Comparison of ENCODE assay signal across 8 cellular contexts in the genomic region with DNA sequence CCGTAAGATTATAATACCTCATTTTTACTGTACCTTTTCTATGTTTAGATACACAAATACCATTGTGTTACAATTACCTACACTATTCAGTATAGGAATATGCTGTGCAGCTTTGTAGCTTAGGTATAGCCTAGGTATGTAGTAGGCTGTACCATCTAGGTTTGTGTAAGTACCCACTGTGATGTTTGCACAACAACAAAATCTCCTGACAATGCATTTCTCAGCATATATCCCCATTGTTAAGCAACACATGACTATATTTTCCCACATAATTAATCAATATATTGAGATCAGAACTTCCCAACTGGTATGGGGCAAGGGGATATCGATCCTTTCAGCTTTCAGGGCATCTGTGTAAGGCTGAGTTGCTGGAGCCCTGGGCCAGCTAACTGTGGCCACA.
"Had no signal": no experiment of that assay in that cellular context is flagged by ENCODE, and none has a peak within 500 bp of the region (broad histone marks: within the 10 kb centered on the region; RNA-seq: fewer than 3 reads in every experiment).

No MANE protein-coding gene starts in this region.

- H3K4me3 ChIP-seq: GM12878 had no signal

- DNase-seq: GDM1, GF-D8 had no signal

- ATAC-seq: GM12878 had no signal

- FAIRE-seq: G401.6, GM12878, GM12891, GM12892, GM18507, GM19239 had no signal
